31 cellular contexts compared by ENCODE assay signal in genomic region chr10:109247819-109248218, GRCh38.
"Had no signal": no experiment of that assay in that cellular context is flagged by ENCODE, and none has a peak within 500 bp of the region (broad histone marks: within the 10 kb centered on the region; RNA-seq: fewer than 3 reads in every experiment).

No MANE protein-coding gene starts in this region.

- DNase-seq: effector CD8-positive, alpha-beta T cell; endodermal cell; foreskin fibroblast; gastrocnemius medialis; head of caudate nucleus; kidney; left lung; mesenchymal stem cell; naive thymus-derived CD8-positive, alpha-beta T cell; nephron progenitor cell; occipital lobe; ovary; posterior cingulate gyrus; psoas muscle; retina; right lobe of liver; stimulated activated CD4-positive, alpha-beta T cell treated with anti-CD3 and anti-CD28 coated beads, Interleukin-12 subunit alpha, Interleukin-12 subunit beta, amount 100 ng/mL, for 4 hours; stimulated activated CD4-positive, alpha-beta T cell treated with anti-CD3 and anti-CD28 coated beads, Interleukin-1b, Interleukin-23, amount 100 ng/mL, for 48 hours; stimulated activated CD4-positive, alpha-beta T cell treated with anti-CD3 and anti-CD28 coated beads, Interleukin-4, amount 100 ng/mL, for 1 hour; stimulated activated CD8-positive, alpha-beta memory T cell treated with anti-CD3 and anti-CD28 coated beads, Interleukin-4, amount 100 ng/mL, for 48 hours; stimulated activated naive CD4-positive, alpha-beta T cell; stomach; thyroid gland; trophoblast cell had no signal

- ATAC-seq: esophagus mucosa; gastrocnemius medialis; left lung; naive thymus-derived CD8-positive, alpha-beta T cell; psoas muscle; right lobe of liver had no signal

- H3K27ac Mint-ChIP-seq: dendritic cell treated with granulocyte-macrophage colony-stimulating factor and Interleukin-4, amounts not matched to agents 40 ng/mL and 50 ng/mL, for 4 days; endodermal cell; mesothelial cell of epicardium; naive thymus-derived CD8-positive, alpha-beta T cell; nephron progenitor cell had no signal

- H3K4me3 Mint-ChIP-seq: dendritic cell treated with granulocyte-macrophage colony-stimulating factor and Interleukin-4, amounts not matched to agents 40 ng/mL and 50 ng/mL, for 4 days; endodermal cell; mesothelial cell of epicardium; naive thymus-derived CD8-positive, alpha-beta T cell; nephron progenitor cell had no signal

- H3K27me3 Mint-ChIP-seq: dendritic cell treated with granulocyte-macrophage colony-stimulating factor and Interleukin-4, amounts not matched to agents 40 ng/mL and 50 ng/mL, for 4 days had no signal

- H3K4me3 ChIP-seq: gastrocnemius medialis, left lung, ovary, psoas muscle, right lobe of liver, smooth muscle cell, stomach, thyroid gland, vagina had no signal

- H3K4me1 ChIP-seq: gastrocnemius medialis, left lung, psoas muscle, right lobe of liver, stomach, thyroid gland, vagina had no signal

- H3K9me3 ChIP-seq: gastrocnemius medialis, ovary, psoas muscle, right lobe of liver, thyroid gland, vagina had no signal

- H3K27ac ChIP-seq: epithelial cell of prostate, gastrocnemius medialis, left lung, ovary, psoas muscle, right lobe of liver, stomach, thyroid gland, vagina had no signal

- H3K36me3 ChIP-seq: gastrocnemius medialis, left lung, ovary, right lobe of liver, stomach, thyroid gland, vagina had no signal

- FAIRE-seq: colon, kidney had no signal

- H3K36me3 Mint-ChIP-seq: mesothelial cell of epicardium; naive thymus-derived CD8-positive, alpha-beta T cell had no signal

- H3K27me3 ChIP-seq: gastrocnemius medialis, left lung, ovary, right lobe of liver, stomach, thyroid gland, vagina had no signal

- H3K4me1 Mint-ChIP-seq: naive thymus-derived CD8-positive, alpha-beta T cell; nephron progenitor cell had no signal
